In genomic region chr21:46362946-46363345, GRCh38 we compare ENCODE assay signal across 23 cellular contexts.
"Had no signal": no experiment of that assay in that cellular context is flagged by ENCODE, and none has a peak within 500 bp of the region (broad histone marks: within the 10 kb centered on the region; RNA-seq: fewer than 3 reads in every experiment).

No MANE protein-coding gene starts in this region.

- H3K4me2 ChIP-seq: smooth muscle cell had no signal

- H3K27ac Mint-ChIP-seq: dendritic cell treated with granulocyte-macrophage colony-stimulating factor and Interleukin-4, amounts not matched to agents 40 ng/mL and 50 ng/mL, for 4 days; memory B cell; natural killer cell treated with Interleukin-12 subunit alpha and Interleukin-12 subunit beta and Interleukin-15 and Interleukin-18, amount 100 ng/mL, for 72 hours had no signal

- ATAC-seq: foreskin keratinocyte; left lung; lower lobe of right lung; natural killer cell treated with Interleukin-12 subunit alpha and Interleukin-12 subunit beta and Interleukin-15 and Interleukin-18, amount 100 ng/mL, for 72 hours had no signal

- H3K4me1 ChIP-seq: foreskin keratinocyte, left lung, lower lobe of right lung, right atrium auricular region, suprapubic skin, tibial artery, upper lobe of right lung, vagina had no signal

- FAIRE-seq: colon, endothelial cell of umbilical vein had no signal

- H3K9me3 ChIP-seq: left lung, lower lobe of right lung, right atrium auricular region, suprapubic skin, tibial artery, upper lobe of right lung, vagina had no signal

- H3K27ac ChIP-seq: foreskin keratinocyte, left lung, lower lobe of right lung, right atrium auricular region, suprapubic skin, tibial artery, upper lobe of right lung, vagina had no signal

- H3K27me3 Mint-ChIP-seq: dendritic cell treated with granulocyte-macrophage colony-stimulating factor and Interleukin-4, amounts not matched to agents 40 ng/mL and 50 ng/mL, for 4 days; effector memory CD8-positive, alpha-beta T cell; memory B cell; natural killer cell treated with Interleukin-12 subunit alpha and Interleukin-12 subunit beta and Interleukin-15 and Interleukin-18, amount 100 ng/mL, for 72 hours had no signal

- H3K4me3 ChIP-seq: left lung, lower lobe of right lung, right atrium auricular region, smooth muscle cell, suprapubic skin, tibial artery, upper lobe of right lung, vagina had no signal

- DNase-seq: cerebellar nuclear complex; effector memory CD8-positive, alpha-beta T cell; erythroblast; foreskin keratinocyte; head of caudate nucleus; hypothalamus; islet precursor cell; lower lobe of right lung; midbrain; stimulated activated CD4-positive, alpha-beta T cell treated with anti-CD3 and anti-CD28 coated beads, Interleukin-2, amount 100 ng/mL, for 48 hours; stimulated activated naive CD4-positive, alpha-beta T cell treated with Interleukin-2 at 50 U/mL for 16 hours; tibial artery; upper lobe of right lung had no signal

- H3K4me3 Mint-ChIP-seq: dendritic cell treated with granulocyte-macrophage colony-stimulating factor and Interleukin-4, amounts not matched to agents 40 ng/mL and 50 ng/mL, for 4 days; memory B cell; natural killer cell treated with Interleukin-12 subunit alpha and Interleukin-12 subunit beta and Interleukin-15 and Interleukin-18, amount 100 ng/mL, for 72 hours had no signal

- H3K9me3 Mint-ChIP-seq: dendritic cell treated with granulocyte-macrophage colony-stimulating factor and Interleukin-4, amounts not matched to agents 40 ng/mL and 50 ng/mL, for 4 days; effector memory CD8-positive, alpha-beta T cell; memory B cell; natural killer cell treated with Interleukin-12 subunit alpha and Interleukin-12 subunit beta and Interleukin-15 and Interleukin-18, amount 100 ng/mL, for 72 hours had no signal

- H3K27me3 ChIP-seq: foreskin keratinocyte, left lung, right atrium auricular region, suprapubic skin, tibial artery, upper lobe of right lung, vagina had no signal
